In the genomic region with DNA sequence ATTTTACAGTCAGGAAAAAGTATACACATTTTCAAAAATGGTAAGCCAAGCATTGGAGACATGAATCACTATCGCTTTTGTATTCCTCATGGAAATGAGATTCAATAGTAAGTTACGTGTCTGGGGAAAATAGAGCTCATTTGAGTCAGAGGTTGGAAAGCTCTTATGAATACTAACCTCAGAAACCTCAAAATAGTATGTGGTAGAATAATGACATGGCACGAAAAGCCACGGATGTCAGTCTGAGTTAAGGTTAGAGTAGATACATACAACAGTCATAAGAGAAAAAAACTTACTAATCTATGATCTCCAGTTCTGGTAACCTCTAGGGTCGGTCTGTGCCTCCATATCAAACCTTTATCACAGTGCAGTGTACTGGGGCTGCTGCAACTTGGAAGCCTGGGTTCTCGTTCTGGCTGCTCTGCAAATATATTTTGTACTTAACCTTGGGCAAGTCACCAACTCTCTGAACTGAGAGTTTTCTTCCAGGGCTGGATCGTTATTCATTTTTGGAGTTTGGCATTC, we compare ENCODE assay signal across 8 cellular contexts. TPM values are rescaled to one million over a fixed set of nuclear protein-coding genes. Genes with fewer than 3 reads are reported as not detected.
DNase-seq lines count a peak whose midpoint lies in the region; ATAC-seq and TF ChIP-seq lines count a peak whose summit lies in the region.

No MANE protein-coding gene starts in this region.

- WGBS in heart left ventricle, 4 donors, result 45 to 64% (median 49%) methylated on average over 7 of the region's 7 CpGs
- 24 to 38% methylated on average over 7 of the region's 7 CpGs for WGBS in lower leg skin, 2 donors

- TF ChIP-seq CTCF in AG04449 (IDR thresholded peaks at IDR 0.05; ENCODE audit: insufficient read depth, low read length, missing control alignments) (no peak), heart left ventricle (IDR thresholded peaks at IDR 0.05) (no peak), PC-9 (conservative IDR thresholded peaks at IDR 0.05) (no peak), lower leg skin (IDR thresholded peaks at IDR 0.05) (no peak)

- H3K9me2 ChIP-seq in PC-9 (ENCODE audit: insufficient read depth), result no peaks in the 10 kb centered on the region

- H3K4me3 ChIP-seq in AG04449 (ENCODE audit: low read depth, low read length) (no peak overlapping the region), heart left ventricle (no peak overlapping the region), PC-9 (no peak overlapping the region), lower leg skin (ENCODE audit: low read depth, poor library complexity, severe bottlenecking) (no peak overlapping the region)

- POLR2A ChIA-PET in AG04449 (lab: Yijun Ruan, JAX) (interaction anchor here (1.0 kb wide), 1 partner anchor 9 kb away, joined by 3 read pairs; no protein-coding TSS in a partner anchor), PC-9 (lab: Charles Lee; ENCODE audit: unreplicated experiment) (interaction anchor here (0.7 kb wide), 1 partner anchor 294 kb away, joined by 3 read pairs; no protein-coding TSS in a partner anchor)

- 0 out of 2 replicates have a peak, but pooled peaks cover 4% of the 10 kb centered on the region for H4K20me1 ChIP-seq in PC-9 (ENCODE audit: insufficient read depth)

- H2AFZ ChIP-seq in PC-9, result no peak overlapping the region

- H3K9me3 ChIP-seq in heart left ventricle (no peaks in the 10 kb centered on the region), PC-9 (ENCODE audit: insufficient read depth, low read depth) (no peaks in the 10 kb centered on the region)

- peaks cover 0 to 4% (median 0%) of the 10 kb centered on the region in 9 donors for H3K36me3 ChIP-seq in heart left ventricle
- peaks cover 28% of the 10 kb centered on the region; the same call in 1 of the 2 replicates for H3K36me3 ChIP-seq in PC-9 (ENCODE audit: low read depth)

- peaks cover 10% of the 10 kb centered on the region; the same call in 1 of the 2 replicates for H3F3A ChIP-seq in PC-9 (ENCODE audit: insufficient read depth, low read depth)

- H3K79me2 ChIP-seq in PC-9 (ENCODE audit: low read depth), result peaks cover 57% of the 10 kb centered on the region

- H3K27ac ChIP-seq in heart left ventricle, result peak overlapping the region in 8 of 12 donors; percentile 2 to 31 (median 14)
- H3K27ac ChIP-seq in PC-9, result no peak overlapping the region

- H3K4me1 ChIP-seq in heart left ventricle, result peaks cover 0 to 84% (median 24%) of the 10 kb centered on the region in 12 donors
- peaks cover 28% of the 10 kb centered on the region for H3K4me1 ChIP-seq in PC-9 (replicated peaks; ENCODE audit: insufficient read depth)

- TF ChIP-seq POLR2A in heart left ventricle (IDR thresholded peaks at IDR 0.05) (no peak), lower leg skin (IDR thresholded peaks at IDR 0.05) (no peak)

- CTCF ChIA-PET in AG04449 (lab: Yijun Ruan, JAX) (interaction anchor here (0.9 kb wide), 1 partner anchor 8 kb away, joined by 3 read pairs; no protein-coding TSS in a partner anchor), PC-9 (lab: Charles Lee) (interaction anchor here (0.6 kb wide), 1 partner anchor 39 kb away, joined by 4 read pairs; no protein-coding TSS in a partner anchor)

- no peaks in the 10 kb centered on the region for H3K27me3 ChIP-seq in heart left ventricle
- no peaks in the 10 kb centered on the region for H3K27me3 ChIP-seq in PC-9 (ENCODE audit: insufficient read depth, low read depth)

- intact Hi-C loops in heart left ventricle (cut with DNase I) (loop anchor here in 9 of 10 donors (2.0 to 10.0 kb wide), 8 partner anchors 46 to 170 kb away; no protein-coding TSS in a partner anchor), PC-9 (cut with micrococcal nuclease; ENCODE audit: unreplicated experiment) (loop anchor here (10.0 kb wide), 2 partner anchors 74 to 204 kb away; no protein-coding TSS in a partner anchor), lower leg skin (cut with DNase I; ENCODE audit: low total_unique reads) (loop anchor here (10.0 kb wide), 1 partner anchor 106 kb away; no protein-coding TSS in a partner anchor)

- DNase-seq in AG04449 (ENCODE audit: low read depth, low spot score), result peak; percentile 92
- DNase-seq in T1000 (lab: John Stamatoyannopoulos, UW), result peak; percentile 15
- no peak for DNase-seq in heart left ventricle
- no peak for DNase-seq in PC-9
- no peak for DNase-seq in lower leg skin (ENCODE audit: low spot score in 2 of 2)

- ATAC-seq in GM21825 (IDR thresholded peaks at IDR 0.05; ENCODE audit: unreplicated experiment), result peak; percentile 48
- ATAC-seq in heart left ventricle, result peak in 2 of 4 donors; percentile 18 to 34
- no peak for ATAC-seq in GM21526 (IDR thresholded peaks at IDR 0.05; ENCODE audit: low FRiP score, unreplicated experiment)
- no peak for ATAC-seq in GM19351 (IDR thresholded peaks at IDR 0.05; ENCODE audit: unreplicated experiment)

- no peak overlapping the region for H3K4me2 ChIP-seq in PC-9

- BruUV-seq in PC-9 (replicated peaks; lab: Mats Ljungman, UMichigan), result no TSS peak

RNA-seq across cellular contexts. Expression of a gene that starts 31.7 kb away (rescaled TPM):
- total RNA-seq in heart left ventricle (100 to 1,000 TPM in 7 of 9 donors, 10 to 100 TPM in 2; 52.4 to 603 (median 148) TPM), PC-9 (2021) (159 and 163 TPM in 2 replicates), lower leg skin (100 to 1,000 TPM in 1 of 4 donors, 10 to 100 TPM in 3; 26.3 to 218 (median 73.9) TPM)
- 10 to 100 TPM; 10.1 to 29.6 TPM for polyA plus RNA-seq in heart left ventricle

Comparison
In these comparisons a context has a peak if more than half of its experiments do, and no peak if none do; other contexts are left out.
1. DNase-seq: peak in AG04449 (single experiment) and T1000 (single experiment); none in heart left ventricle (0 of 5), PC-9 (0 of 2) and lower leg skin (0 of 2).